In genomic region chr15:69997701-69998273, GRCh38 we compare ENCODE assay signal across 9 cellular contexts.
DNase-seq lines count a peak whose midpoint lies in the region; ATAC-seq and TF ChIP-seq lines count a peak whose summit lies in the region.
"Had no signal": no experiment of that assay in that cellular context is flagged by ENCODE, and none has a peak within 500 bp of the region (broad histone marks: within the 10 kb centered on the region; RNA-seq: fewer than 3 reads in every experiment).

No MANE protein-coding gene starts in this region.

- peak overlapping the region in 2 of 8 donors; percentile 3 to 12 for H3K27ac ChIP-seq in spleen

- H3K27me3 ChIP-seq in spleen (replicated peaks in 1 of 7): peaks cover 0 to 6% (median 0%) of the 10 kb centered on the region in 7 donors

- H3K36me3 ChIP-seq in spleen: no peaks in the 10 kb centered on the region

- H3K4me1 ChIP-seq in spleen: peaks cover 0 to 24% (median 17%) of the 10 kb centered on the region in 6 donors

- DNase-seq in DMS 273 (lab: John Stamatoyannopoulos, UW; ENCODE audit: unreplicated experiment): peak; percentile 54
- DNase-seq in DMS 273 treated with DMSO at 0.1 percent for 48 hours (lab: John Stamatoyannopoulos, UW): no peak
- DNase-seq in NOMO-1 treated with DMSO at 0.1 percent for 48 hours (lab: John Stamatoyannopoulos, UW; ENCODE audit: unreplicated experiment): peak; percentile 15
- DNase-seq in fibroblast of the aortic adventitia (ENCODE audit: low read depth): peak; percentile 37
- peak; percentile 61 for DNase-seq in spleen
- no peak for DNase-seq in activated CD8-positive, alpha-beta memory T cell treated with anti-CD3 and anti-CD28 coated beads for 24 hours
- DNase-seq in HuH-7 (ENCODE audit: low spot score): no peak
- DNase-seq: activated naive CD8-positive, alpha-beta T cell treated with anti-CD3 and anti-CD28 coated beads, Interleukin-2, amount 10 ng/mL, durations not matched to agents 7 days and 5 days had no signal

- no peak for TF ChIP-seq POLR2A in spleen (IDR thresholded peaks at IDR 0.05)

- no peak for TF ChIP-seq CTCF in fibroblast of the aortic adventitia (IDR thresholded peaks at IDR 0.05; ENCODE audit: insufficient read depth, low read length)
- TF ChIP-seq CTCF in spleen (IDR thresholded peaks at IDR 0.05 in 8 of 11, conservative IDR thresholded peaks at IDR 0.05 in 3 of 11): no peak

- H3K4me3 ChIP-seq in fibroblast of the aortic adventitia (ENCODE audit: low read depth, low read length) (no peak overlapping the region), spleen (no peak overlapping the region)

- no peak for ATAC-seq in HG03135 (IDR thresholded peaks at IDR 0.05; ENCODE audit: unreplicated experiment)

- intact Hi-C loops in spleen (cut with DNase I; ENCODE audit: low total_unique reads): no loop called here

- H3K9me3 ChIP-seq in spleen: peaks cover 0 to 12% (median 5%) of the 10 kb centered on the region in 8 donors

- 69 to 83% (median 74%) methylated on average over 3 to 4 of the region's 4 CpGs for WGBS in spleen, 5 donors

Comparison
In these comparisons a context has a peak if more than half of its experiments do, and no peak if none do; other contexts are left out.
1. DNase-seq: peak in DMS 273 (single experiment), NOMO-1 treated with DMSO at 0.1 percent for 48 hours (single experiment), fibroblast of the aortic adventitia (single experiment) and spleen (single experiment); none in DMS 273 treated with DMSO at 0.1 percent for 48 hours (single experiment), activated CD8-positive, alpha-beta memory T cell treated with anti-CD3 and anti-CD28 coated beads for 24 hours (single experiment) and HuH-7 (single experiment).